ENCODE assay signal across 10 cellular contexts in the genomic region with DNA sequence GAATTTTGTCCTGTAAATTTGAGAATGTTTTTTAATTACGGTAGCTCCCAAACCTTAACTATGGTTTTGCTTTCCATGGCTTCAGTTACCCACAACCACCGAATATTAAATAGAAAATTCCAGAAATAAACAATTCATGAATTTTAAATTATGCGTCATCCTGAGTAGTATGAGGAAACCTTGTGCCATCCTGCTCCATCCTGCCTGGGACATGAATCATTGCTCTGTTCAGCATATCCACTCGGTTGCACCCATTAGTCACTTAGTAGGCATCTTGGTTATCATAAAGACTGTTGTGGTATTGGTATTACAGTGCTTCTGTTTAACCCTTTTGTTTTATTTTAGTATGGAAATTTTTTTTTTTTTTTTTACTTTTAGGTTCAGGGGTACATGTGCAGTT. TPM values are rescaled to one million over a fixed set of nuclear protein-coding genes. Genes with fewer than 3 reads are reported as not detected.
DNase-seq lines count a peak whose midpoint lies in the region; ATAC-seq and TF ChIP-seq lines count a peak whose summit lies in the region.
"Had no signal": no experiment of that assay in that cellular context is flagged by ENCODE, and none has a peak within 500 bp of the region (broad histone marks: within the 10 kb centered on the region; RNA-seq: fewer than 3 reads in every experiment).

No MANE protein-coding gene starts in this region.

- no peak overlapping the region for H3K4me3 ChIP-seq in astrocyte of the cerebellum (ENCODE audit: low read depth, low read length)
- H3K4me3 ChIP-seq: right atrium auricular region had no signal

- peak; percentile 80 for DNase-seq in AG08395 (ENCODE audit: low spot score)
- DNase-seq in HK-2 (ENCODE audit: unreplicated experiment) = peak; percentile 34
- peak; percentile 60 for DNase-seq in astrocyte of the cerebellum (ENCODE audit: low read depth)
- DNase-seq in lung microvascular endothelial cell (ENCODE audit: low read depth in 2 of 2) = peak; percentile 32 to 90
- no peak for DNase-seq in NCI-H1694 (lab: John Stamatoyannopoulos, UW)
- DNase-seq in ureter (ENCODE audit: low spot score) = no peak
- DNase-seq: GDM1 had no signal

- no peak for TF ChIP-seq CTCF in astrocyte of the cerebellum (IDR thresholded peaks at IDR 0.05; ENCODE audit: low read depth, low read length, missing control alignments)

- in situ Hi-C loops in astrocyte of the cerebellum (cut with HindIII; ENCODE audit: low sequenced_read_pairs) = no loop called here

- ATAC-seq in HG02759 (IDR thresholded peaks at IDR 0.05; ENCODE audit: unreplicated experiment) (no peak), GM19324 (IDR thresholded peaks at IDR 0.05; ENCODE audit: low FRiP score, unreplicated experiment) (no peak)

RNA-seq across cellular contexts. Expression of gene KCNS1, which starts 39.7 kb away (rescaled TPM):
- under 0.01 and 0.40 TPM in 2 replicates for total RNA-seq in lung microvascular endothelial cell
- total RNA-seq in ureter = 0.86 TPM

RNA-seq across cellular contexts. Expression of gene WFDC5, which starts 53.7 kb away (rescaled TPM):
- not detected in 2 replicates for total RNA-seq in lung microvascular endothelial cell
- 0.78 TPM for total RNA-seq in ureter
- total RNA-seq: right atrium auricular region had no signal

Comparison
In these comparisons a context has a peak if more than half of its experiments do, and no peak if none do; other contexts are left out.
1. DNase-seq: peak in AG08395 (single experiment), HK-2 (single experiment), astrocyte of the cerebellum (single experiment) and lung microvascular endothelial cell (2 of 2); none in NCI-H1694 (single experiment) and ureter (single experiment).